In the genomic region with DNA sequence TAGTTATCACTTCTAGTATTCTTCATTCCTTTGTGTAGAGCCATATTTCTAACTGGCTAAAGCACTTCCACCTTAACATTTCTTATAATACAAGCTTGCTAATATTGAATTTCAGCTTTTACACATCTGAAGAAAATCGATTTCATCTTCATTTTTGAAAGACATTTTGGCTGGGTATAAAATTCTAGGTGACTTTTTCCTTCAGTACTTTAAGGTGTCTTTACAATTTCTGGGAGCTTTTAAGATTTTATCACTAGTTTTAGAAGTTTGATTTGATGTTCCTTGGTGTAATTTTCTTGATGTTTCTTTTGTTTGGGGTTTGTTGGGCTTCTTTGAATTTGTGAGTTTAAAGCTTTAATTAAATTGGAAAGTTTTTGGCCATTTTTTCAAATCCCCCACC, we compare ENCODE assay signal across 2 cellular contexts.
A peak's percentile ranks its signal among the peaks of the same experiment; 100 is the strongest.
TF ChIP-seq lines count a peak whose summit lies in the region.

No MANE protein-coding gene starts in this region.

TF ChIP-seq in HepG2, 621 proteins besides CTCF, POLR2A, EP300 and RAD21:
- no peak for TF ChIP-seq HNRNPK (IDR thresholded peaks at IDR 0.05; ENCODE audit: low read depth, low read length, poor library complexity, severe bottlenecking)
- peak; percentile 62; the same call in 1 of the 2 replicates for TF ChIP-seq ZFP1 (CRISPR knock-in tag; IDR thresholded peaks at IDR 0.05)

TF ChIP-seq in K562, 482 proteins besides CTCF, POLR2A, EP300 and RAD21:
- TF ChIP-seq FOSL1 (tag; conservative IDR thresholded peaks at IDR 0.05) (no peak), ZFP1 (CRISPR knock-in tag; IDR thresholded peaks at IDR 0.05) (peak; percentile 88), CBX1 (IDR thresholded peaks at IDR 0.05; ENCODE audit: low read depth) (no peak), ZNF12 (CRISPR knock-in tag; IDR thresholded peaks at IDR 0.05) (no peak)
TF ChIP-seq in K562: peak in this region for 1.
